ENCODE assay signal across 1 cellular context in the genomic region with DNA sequence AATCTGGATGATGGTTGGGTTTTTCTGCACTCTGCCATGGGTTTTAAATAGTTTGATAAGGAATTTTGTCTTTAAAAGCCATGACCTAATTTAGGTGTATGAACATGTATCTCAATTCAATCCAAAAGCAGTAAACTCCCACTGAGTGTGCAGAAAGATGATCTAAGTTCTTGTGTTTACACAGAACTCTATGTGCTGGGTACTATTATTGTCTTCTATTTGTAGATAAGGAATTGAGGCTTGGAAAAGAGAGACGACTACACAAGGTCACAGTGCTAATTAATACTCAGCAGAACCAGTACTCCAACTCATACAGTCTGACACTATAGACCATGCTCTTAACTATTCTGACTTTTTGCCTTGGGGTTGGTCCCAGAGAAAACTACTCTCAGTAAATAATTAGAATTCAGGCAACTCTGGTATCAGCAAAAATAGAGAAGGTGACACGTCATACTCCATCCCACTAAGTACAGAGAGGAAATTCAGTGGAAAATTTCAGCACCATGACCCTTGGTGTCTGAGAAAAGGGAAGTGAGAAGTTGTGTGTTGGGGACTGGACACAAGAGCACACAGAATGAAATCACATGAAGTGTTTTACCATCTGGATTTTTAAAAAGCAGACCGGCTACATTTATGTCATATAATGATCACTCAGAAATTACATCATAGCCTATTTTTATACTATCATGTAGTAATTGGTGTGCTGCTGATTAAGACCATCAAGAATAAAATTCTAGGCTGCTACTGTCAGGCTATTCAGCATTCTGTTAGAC.
TF ChIP-seq lines count a peak whose summit lies in the region.

No MANE protein-coding gene starts in this region.

TF ChIP-seq in GM23338, 12 proteins besides CTCF, POLR2A, EP300 and RAD21 (continued from another document):
- TF ChIP-seq, protein P1, sequence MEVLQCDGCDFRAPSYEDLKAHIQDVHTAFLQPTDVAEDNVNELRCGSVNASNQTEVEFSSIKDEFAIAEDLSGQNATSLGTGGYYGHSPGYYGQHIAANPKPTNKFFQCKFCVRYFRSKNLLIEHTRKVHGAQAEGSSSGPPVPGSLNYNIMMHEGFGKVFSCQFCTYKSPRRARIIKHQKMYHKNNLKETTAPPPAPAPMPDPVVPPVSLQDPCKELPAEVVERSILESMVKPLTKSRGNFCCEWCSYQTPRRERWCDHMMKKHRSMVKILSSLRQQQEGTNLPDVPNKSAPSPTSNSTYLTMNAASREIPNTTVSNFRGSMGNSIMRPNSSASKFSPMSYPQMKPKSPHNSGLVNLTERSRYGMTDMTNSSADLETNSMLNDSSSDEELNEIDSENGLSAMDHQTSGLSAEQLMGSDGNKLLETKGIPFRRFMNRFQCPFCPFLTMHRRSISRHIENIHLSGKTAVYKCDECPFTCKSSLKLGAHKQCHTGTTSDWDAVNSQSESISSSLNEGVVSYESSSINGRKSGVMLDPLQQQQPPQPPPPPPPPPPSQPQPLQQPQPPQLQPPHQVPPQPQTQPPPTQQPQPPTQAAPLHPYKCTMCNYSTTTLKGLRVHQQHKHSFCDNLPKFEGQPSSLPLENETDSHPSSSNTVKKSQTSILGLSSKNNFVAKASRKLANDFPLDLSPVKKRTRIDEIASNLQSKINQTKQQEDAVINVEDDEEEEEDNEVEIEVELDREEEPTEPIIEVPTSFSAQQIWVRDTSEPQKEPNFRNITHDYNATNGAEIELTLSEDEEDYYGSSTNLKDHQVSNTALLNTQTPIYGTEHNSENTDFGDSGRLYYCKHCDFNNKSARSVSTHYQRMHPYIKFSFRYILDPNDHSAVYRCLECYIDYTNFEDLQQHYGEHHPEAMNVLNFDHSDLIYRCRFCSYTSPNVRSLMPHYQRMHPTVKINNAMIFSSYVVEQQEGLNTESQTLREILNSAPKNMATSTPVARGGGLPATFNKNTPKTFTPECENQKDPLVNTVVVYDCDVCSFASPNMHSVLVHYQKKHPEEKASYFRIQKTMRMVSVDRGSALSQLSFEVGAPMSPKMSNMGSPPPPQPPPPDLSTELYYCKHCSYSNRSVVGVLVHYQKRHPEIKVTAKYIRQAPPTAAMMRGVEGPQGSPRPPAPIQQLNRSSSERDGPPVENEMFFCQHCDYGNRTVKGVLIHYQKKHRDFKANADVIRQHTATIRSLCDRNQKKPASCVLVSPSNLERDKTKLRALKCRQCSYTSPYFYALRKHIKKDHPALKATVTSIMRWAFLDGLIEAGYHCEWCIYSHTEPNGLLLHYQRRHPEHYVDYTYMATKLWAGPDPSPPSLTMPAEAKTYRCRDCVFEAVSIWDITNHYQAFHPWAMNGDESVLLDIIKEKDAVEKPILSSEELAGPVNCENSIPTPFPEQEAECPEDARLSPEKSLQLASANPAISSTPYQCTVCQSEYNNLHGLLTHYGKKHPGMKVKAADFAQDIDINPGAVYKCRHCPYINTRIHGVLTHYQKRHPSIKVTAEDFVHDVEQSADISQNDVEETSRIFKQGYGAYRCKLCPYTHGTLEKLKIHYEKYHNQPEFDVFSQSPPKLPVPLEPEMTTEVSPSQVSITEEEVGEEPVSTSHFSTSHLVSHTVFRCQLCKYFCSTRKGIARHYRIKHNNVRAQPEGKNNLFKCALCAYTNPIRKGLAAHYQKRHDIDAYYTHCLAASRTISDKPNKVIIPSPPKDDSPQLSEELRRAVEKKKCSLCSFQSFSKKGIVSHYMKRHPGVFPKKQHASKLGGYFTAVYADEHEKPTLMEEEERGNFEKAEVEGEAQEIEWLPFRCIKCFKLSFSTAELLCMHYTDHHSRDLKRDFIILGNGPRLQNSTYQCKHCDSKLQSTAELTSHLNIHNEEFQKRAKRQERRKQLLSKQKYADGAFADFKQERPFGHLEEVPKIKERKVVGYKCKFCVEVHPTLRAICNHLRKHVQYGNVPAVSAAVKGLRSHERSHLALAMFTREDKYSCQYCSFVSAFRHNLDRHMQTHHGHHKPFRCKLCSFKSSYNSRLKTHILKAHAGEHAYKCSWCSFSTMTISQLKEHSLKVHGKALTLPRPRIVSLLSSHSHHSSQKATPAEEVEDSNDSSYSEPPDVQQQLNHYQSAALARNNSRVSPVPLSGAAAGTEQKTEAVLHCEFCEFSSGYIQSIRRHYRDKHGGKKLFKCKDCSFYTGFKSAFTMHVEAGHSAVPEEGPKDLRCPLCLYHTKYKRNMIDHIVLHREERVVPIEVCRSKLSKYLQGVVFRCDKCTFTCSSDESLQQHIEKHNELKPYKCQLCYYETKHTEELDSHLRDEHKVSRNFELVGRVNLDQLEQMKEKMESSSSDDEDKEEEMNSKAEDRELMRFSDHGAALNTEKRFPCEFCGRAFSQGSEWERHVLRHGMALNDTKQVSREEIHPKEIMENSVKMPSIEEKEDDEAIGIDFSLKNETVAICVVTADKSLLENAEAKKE (CRISPR knock-in tag; IDR thresholded peaks at IDR 0.05): no peak
- no peak for TF ChIP-seq JUNB (IDR thresholded peaks at IDR 0.05; ENCODE audit: unreplicated experiment)
- TF ChIP-seq, protein P2, sequence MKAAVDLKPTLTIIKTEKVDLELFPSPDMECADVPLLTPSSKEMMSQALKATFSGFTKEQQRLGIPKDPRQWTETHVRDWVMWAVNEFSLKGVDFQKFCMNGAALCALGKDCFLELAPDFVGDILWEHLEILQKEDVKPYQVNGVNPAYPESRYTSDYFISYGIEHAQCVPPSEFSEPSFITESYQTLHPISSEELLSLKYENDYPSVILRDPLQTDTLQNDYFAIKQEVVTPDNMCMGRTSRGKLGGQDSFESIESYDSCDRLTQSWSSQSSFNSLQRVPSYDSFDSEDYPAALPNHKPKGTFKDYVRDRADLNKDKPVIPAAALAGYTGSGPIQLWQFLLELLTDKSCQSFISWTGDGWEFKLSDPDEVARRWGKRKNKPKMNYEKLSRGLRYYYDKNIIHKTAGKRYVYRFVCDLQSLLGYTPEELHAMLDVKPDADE (IDR thresholded peaks at IDR 0.05): no peak
- TF ChIP-seq ZNF114 (CRISPR knock-in tag; IDR thresholded peaks at IDR 0.05): no peak
- TF ChIP-seq NANOG (IDR thresholded peaks at IDR 0.05; ENCODE audit: borderline replicate concordance): no peak
